Comparison of ENCODE assay signal across 8 cellular contexts in the genomic region with DNA sequence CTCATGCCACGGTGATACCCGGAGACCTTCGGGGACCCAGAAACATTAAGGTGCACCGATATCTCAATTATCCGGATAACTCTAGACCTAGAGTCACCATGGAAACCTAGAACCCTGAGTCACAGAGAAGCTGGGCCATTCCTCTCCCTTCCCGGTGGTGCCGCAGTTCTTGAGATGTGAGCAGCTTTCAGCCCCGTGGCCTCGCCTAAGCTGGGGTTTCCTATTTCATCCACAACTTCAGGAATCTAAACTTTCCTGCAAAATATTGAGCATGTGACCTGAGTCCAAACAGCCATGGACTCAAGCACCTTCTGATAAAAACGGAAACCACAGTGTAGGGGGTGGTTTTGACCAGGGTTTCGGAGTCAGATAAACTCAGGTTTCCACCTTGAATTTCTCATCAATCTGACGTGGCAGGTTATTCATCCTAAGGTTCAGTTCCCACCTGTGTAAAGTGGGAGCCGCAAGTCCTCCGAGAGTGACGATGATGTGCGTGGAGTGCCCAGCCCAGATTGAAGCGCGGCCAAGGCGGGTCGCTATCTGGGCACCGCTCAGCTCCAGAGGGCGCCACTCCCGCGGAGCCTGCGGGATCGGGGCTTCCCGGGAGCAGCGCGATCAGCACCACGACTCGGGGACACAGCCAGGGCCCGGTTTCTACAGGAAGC. TPM values are rescaled to one million over a fixed set of nuclear protein-coding genes. Genes with fewer than 3 reads are reported as not detected.
DNase-seq lines count a peak whose midpoint lies in the region; ATAC-seq and TF ChIP-seq lines count a peak whose summit lies in the region.

No MANE protein-coding gene starts in this region.

- peaks cover 16% of the 10 kb centered on the region for H3K4me1 Mint-ChIP-seq in activated B cell treated with CpG ODN at 0.5 μM for 24 hours
- peaks cover 18 to 29% of the 10 kb centered on the region in 2 donors for H3K4me1 Mint-ChIP-seq in effector memory CD8-positive, alpha-beta T cell (ENCODE audit: low read depth in 2 of 2)
- H3K4me1 Mint-ChIP-seq in stimulated activated effector memory CD8-positive, alpha-beta T cell treated with anti-CD3 and anti-CD28 coated beads, Interleukin-12 subunit alpha, Interleukin-12 subunit beta, amount 100 ng/mL, for 72 hours: peaks cover 32% of the 10 kb centered on the region

- no peak overlapping the region for H3K27ac Mint-ChIP-seq in activated B cell treated with CpG ODN at 0.5 μM for 24 hours
- peak overlapping the region; percentile 72 to 94 for H3K27ac Mint-ChIP-seq in effector memory CD8-positive, alpha-beta T cell
- peak overlapping the region; percentile 83 for H3K27ac Mint-ChIP-seq in stimulated activated effector memory CD8-positive, alpha-beta T cell treated with anti-CD3 and anti-CD28 coated beads, Interleukin-12 subunit alpha, Interleukin-12 subunit beta, amount 100 ng/mL, for 72 hours

- DNase-seq in CMK (ENCODE audit: low read depth) (peak; percentile 46), NCI-H1092 treated with DMSO at 0.1 percent for 48 hours (lab: John Stamatoyannopoulos, UW) (peak; percentile 82), activated B cell treated with CpG ODN at 0.5 μM for 24 hours (no peak), medulla oblongata (ENCODE audit: extremely low spot score) (peak; percentile 60), COLO829 (ENCODE audit: low spot score) (no peak)
- no peak for DNase-seq in effector memory CD8-positive, alpha-beta T cell
- DNase-seq in stimulated activated effector memory CD8-positive, alpha-beta T cell treated with anti-CD3 and anti-CD28 coated beads, Interleukin-12 subunit alpha, Interleukin-12 subunit beta, amount 100 ng/mL, for 72 hours (ENCODE audit: low spot score in 2 of 2): peak; percentile 17 to 68

- intact Hi-C loops in activated B cell treated with CpG ODN at 0.5 μM for 24 hours (cut with micrococcal nuclease): loop anchor here (1.0 to 2.0 kb wide), 5 partner anchors 27 to 379 kb away; a partner anchor contains a TSS

- POLR2A ChIA-PET in activated B cell treated with CpG ODN at 0.5 μM for 24 hours (lab: Charles Lee): interaction anchor here (0.6 kb wide), 1 partner anchor 38 kb away, joined by 3 read pairs; no protein-coding TSS in a partner anchor

- H3K27me3 Mint-ChIP-seq in activated B cell treated with CpG ODN at 0.5 μM for 24 hours: peaks cover 16% of the 10 kb centered on the region
- H3K27me3 Mint-ChIP-seq in effector memory CD8-positive, alpha-beta T cell: peaks cover 0 to 15% of the 10 kb centered on the region in 2 donors

- no peak for TF ChIP-seq CTCF in activated B cell treated with CpG ODN at 0.5 μM for 24 hours (IDR thresholded peaks at IDR 0.05)

- H3K9me3 Mint-ChIP-seq in activated B cell treated with CpG ODN at 0.5 μM for 24 hours: no peaks in the 10 kb centered on the region
- H3K9me3 Mint-ChIP-seq in effector memory CD8-positive, alpha-beta T cell: no peaks in the 10 kb centered on the region
- no peaks in the 10 kb centered on the region for H3K9me3 Mint-ChIP-seq in stimulated activated effector memory CD8-positive, alpha-beta T cell treated with anti-CD3 and anti-CD28 coated beads, Interleukin-12 subunit alpha, Interleukin-12 subunit beta, amount 100 ng/mL, for 72 hours

- H3K36me3 Mint-ChIP-seq in activated B cell treated with CpG ODN at 0.5 μM for 24 hours (ENCODE audit: low read depth): no peaks in the 10 kb centered on the region
- H3K36me3 Mint-ChIP-seq in effector memory CD8-positive, alpha-beta T cell (ENCODE audit: insufficient read depth): peaks cover 3% of the 10 kb centered on the region
- H3K36me3 Mint-ChIP-seq in stimulated activated effector memory CD8-positive, alpha-beta T cell treated with anti-CD3 and anti-CD28 coated beads, Interleukin-12 subunit alpha, Interleukin-12 subunit beta, amount 100 ng/mL, for 72 hours: peaks cover 30% of the 10 kb centered on the region

- ATAC-seq in GM21528 (IDR thresholded peaks at IDR 0.05; ENCODE audit: low FRiP score, unreplicated experiment) (peak; percentile 3), activated B cell treated with CpG ODN at 0.5 μM for 24 hours (ENCODE audit: low read depth) (no peak)
- ATAC-seq in effector memory CD8-positive, alpha-beta T cell (replicated peaks): peak; percentile 14
- ATAC-seq in stimulated activated effector memory CD8-positive, alpha-beta T cell treated with anti-CD3 and anti-CD28 coated beads, Interleukin-12 subunit alpha, Interleukin-12 subunit beta, amount 100 ng/mL, for 72 hours: peak; percentile 55

- CTCF ChIA-PET in activated B cell treated with CpG ODN at 0.5 μM for 24 hours (lab: Charles Lee): no interaction called here

- peak overlapping the region; percentile 83 for H3K4me3 Mint-ChIP-seq in activated B cell treated with CpG ODN at 0.5 μM for 24 hours
- H3K4me3 Mint-ChIP-seq in effector memory CD8-positive, alpha-beta T cell: peak overlapping the region; percentile 92 to 93
- H3K4me3 Mint-ChIP-seq in stimulated activated effector memory CD8-positive, alpha-beta T cell treated with anti-CD3 and anti-CD28 coated beads, Interleukin-12 subunit alpha, Interleukin-12 subunit beta, amount 100 ng/mL, for 72 hours: peak overlapping the region; percentile 86

RNA-seq across cellular contexts. Expression of a gene that starts 1.0 kb away (rescaled TPM):
- total RNA-seq in activated B cell treated with CpG ODN at 0.5 μM for 24 hours: 4.4 and 4.5 TPM in 2 replicates

Comparison
In these comparisons a context has a peak if more than half of its experiments do, and no peak if none do; other contexts are left out.
1. DNase-seq: peak in CMK (single experiment), NCI-H1092 treated with DMSO at 0.1 percent for 48 hours (single experiment), medulla oblongata (single experiment) and stimulated activated effector memory CD8-positive, alpha-beta T cell treated with anti-CD3 and anti-CD28 coated beads, Interleukin-12 subunit alpha, Interleukin-12 subunit beta, amount 100 ng/mL, for 72 hours (2 of 2); none in activated B cell treated with CpG ODN at 0.5 μM for 24 hours (single experiment), effector memory CD8-positive, alpha-beta T cell (0 of 3) and COLO829 (single experiment).
2. Peak in every context shown above with its lines, with median percentiles within 50 percentile points of each other: H3K4me3 Mint-ChIP-seq.